ENCODE assay signal across 8 cellular contexts in the genomic region with DNA sequence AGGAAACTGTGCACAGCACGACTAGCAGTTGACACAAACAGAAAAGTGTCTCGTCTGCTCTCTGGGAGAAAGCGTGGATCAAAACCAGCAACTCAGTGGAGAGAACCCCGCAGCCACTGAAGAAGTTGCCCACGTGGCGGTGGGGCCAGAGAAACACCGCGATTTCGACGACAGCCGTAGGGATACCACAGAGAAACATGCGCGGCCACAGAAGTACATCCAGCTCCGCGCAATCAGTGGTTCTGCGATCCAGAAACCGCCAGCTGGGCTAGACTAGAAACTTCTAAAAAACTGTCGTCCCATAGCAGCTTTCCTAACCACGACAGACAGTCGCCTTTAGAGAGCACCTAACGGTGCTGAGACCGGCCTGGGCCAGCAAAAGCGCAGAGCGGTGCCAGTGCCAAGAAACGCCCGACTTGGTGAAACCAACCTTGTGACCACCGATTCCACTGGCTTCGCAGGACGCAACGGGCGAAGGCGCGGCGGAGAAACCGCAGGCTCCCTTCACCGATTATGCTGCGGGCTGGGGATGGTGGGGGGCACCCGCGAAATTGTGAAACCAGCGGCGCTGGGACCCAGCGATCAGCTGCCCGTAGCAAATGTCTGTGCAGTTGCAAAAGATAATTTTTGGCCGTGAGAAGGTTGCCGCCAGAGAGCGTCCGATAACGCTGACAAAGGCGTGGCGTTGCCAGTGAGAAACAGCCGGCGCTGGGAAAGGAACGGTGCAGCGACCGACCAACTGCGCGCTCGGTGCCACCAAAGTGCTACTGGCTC. TPM values are rescaled to one million over a fixed set of nuclear protein-coding genes. Genes with fewer than 3 reads are reported as not detected.
DNase-seq lines count a peak whose midpoint lies in the region; ATAC-seq, FAIRE-seq and TF ChIP-seq lines count a peak whose summit lies in the region.

No MANE protein-coding gene starts in this region.

- intact Hi-C loops in heart left ventricle (cut with DNase I): loop anchor here in 9 of 10 donors (1.0 to 10.0 kb wide), 9 partner anchors 22 to 136 kb away; no protein-coding TSS in a partner anchor

- H3K27me3 Mint-ChIP-seq in activated naive CD4-positive, alpha-beta T cell treated with anti-CD3 and anti-CD28 coated beads, Interleukin-2, amount 50 U/mL, for 24 hours: no peaks in the 10 kb centered on the region
- peaks cover 82% of the 10 kb centered on the region for H3K27me3 Mint-ChIP-seq in progenitor cell of endocrine pancreas

- H3K36me3 ChIP-seq in ES-I3 (ENCODE audit: insufficient read depth, low read length): no peaks in the 10 kb centered on the region
- no peaks in the 10 kb centered on the region for H3K36me3 ChIP-seq in heart left ventricle

- H3K9me3 Mint-ChIP-seq in activated naive CD4-positive, alpha-beta T cell treated with anti-CD3 and anti-CD28 coated beads, Interleukin-2, amount 50 U/mL, for 24 hours: no peaks in the 10 kb centered on the region
- no peaks in the 10 kb centered on the region for H3K9me3 Mint-ChIP-seq in progenitor cell of endocrine pancreas (ENCODE audit: low read depth)

- WGBS in heart left ventricle, 4 donors: 1 to 3% (median 1%) methylated on average over 28 to 58 of the region's 58 CpGs

- H3K4me3 ChIP-seq in heart left ventricle: peak overlapping the region; percentile 28 to 77 (median 66)

- peak; percentile 64 for DNase-seq in LoVo (ENCODE audit: low spot score)
- DNase-seq in SIG-M5 treated with dmso at 0.1 percent for 504 hours (lab: John Stamatoyannopoulos, UW; ENCODE audit: unreplicated experiment): peak; percentile 86
- DNase-seq in heart left ventricle: peak; percentile 56 to 86 (median 67)
- DNase-seq in progenitor cell of endocrine pancreas (ENCODE audit: low spot score, unreplicated experiment): no peak
- no peak for DNase-seq in H54 (ENCODE audit: insufficient read length, low spot score)

- H3K4me1 ChIP-seq in ES-I3 (ENCODE audit: insufficient read depth, low read length) (0 out of 2 replicates have a peak, but pooled peaks cover 3% of the 10 kb centered on the region), heart left ventricle (peaks cover 0 to 29% (median 5%) of the 10 kb centered on the region in 12 donors)

- ATAC-seq in GM21786 (IDR thresholded peaks at IDR 0.05; ENCODE audit: unreplicated experiment) (peak; percentile 25), heart left ventricle (peak in 3 of 4 donors; percentile 14 to 30 (median 14))

- TF ChIP-seq POLR2A in heart left ventricle (IDR thresholded peaks at IDR 0.05) (no peak), H54 (IDR thresholded peaks at IDR 0.05; ENCODE audit: low read depth, low read length) (no peak)

- H3K4me3 Mint-ChIP-seq in activated naive CD4-positive, alpha-beta T cell treated with anti-CD3 and anti-CD28 coated beads, Interleukin-2, amount 50 U/mL, for 24 hours: peak overlapping the region; percentile 99
- peak overlapping the region; percentile 74 for H3K4me3 Mint-ChIP-seq in progenitor cell of endocrine pancreas (ENCODE audit: low read depth)

- peaks cover 44% of the 10 kb centered on the region for H3K4me1 Mint-ChIP-seq in activated naive CD4-positive, alpha-beta T cell treated with anti-CD3 and anti-CD28 coated beads, Interleukin-2, amount 50 U/mL, for 24 hours
- H3K4me1 Mint-ChIP-seq in progenitor cell of endocrine pancreas (ENCODE audit: low read depth): peaks cover 11% of the 10 kb centered on the region

- H3K27ac Mint-ChIP-seq in activated naive CD4-positive, alpha-beta T cell treated with anti-CD3 and anti-CD28 coated beads, Interleukin-2, amount 50 U/mL, for 24 hours: peak overlapping the region; percentile 98
- H3K27ac Mint-ChIP-seq in progenitor cell of endocrine pancreas: peak overlapping the region; percentile 71

- H3K27me3 ChIP-seq in heart left ventricle: peaks cover 0 to 57% (median 14%) of the 10 kb centered on the region in 9 donors

- H3K36me3 Mint-ChIP-seq in activated naive CD4-positive, alpha-beta T cell treated with anti-CD3 and anti-CD28 coated beads, Interleukin-2, amount 50 U/mL, for 24 hours: peaks cover 3% of the 10 kb centered on the region
- no peaks in the 10 kb centered on the region for H3K36me3 Mint-ChIP-seq in progenitor cell of endocrine pancreas (ENCODE audit: insufficient read depth)

- peak overlapping the region; percentile 63; the same call in 1 of the 2 replicates for H3K9ac ChIP-seq in ES-I3 (ENCODE audit: low read depth, low read length)

- H3K9me3 ChIP-seq in ES-I3 (ENCODE audit: control insufficient read depth, insufficient read depth, low read length): no peaks in the 10 kb centered on the region
- no peaks in the 10 kb centered on the region for H3K9me3 ChIP-seq in heart left ventricle

- H3K27ac ChIP-seq in heart left ventricle: peak overlapping the region; percentile 89 to 99 (median 95)

- TF ChIP-seq CTCF in heart left ventricle (IDR thresholded peaks at IDR 0.05): peak in 5 of 12 donors; percentile 2 to 29 (median 12)
- no peak for TF ChIP-seq CTCF in progenitor cell of endocrine pancreas (IDR thresholded peaks at IDR 0.05; ENCODE audit: unreplicated experiment)

- FAIRE-seq in H54 (lab: Jason Lieb, UNC): no peak

RNA-seq across cellular contexts. Expression of a gene that starts 2.7 kb away (rescaled TPM):
- total RNA-seq in heart left ventricle (1 to 10 TPM in 7 of 9 donors, under 1 TPM in 2; 0.49 to 2.4 (median 1.4) TPM), progenitor cell of endocrine pancreas (0.87 and 0.93 TPM in 2 replicates)
- 1 to 10 TPM; 1.1 to 2.0 TPM for polyA plus RNA-seq in heart left ventricle

Comparison
In these comparisons a context has a peak if more than half of its experiments do, and no peak if none do; other contexts are left out.
1. DNase-seq: peak in LoVo (single experiment), SIG-M5 treated with dmso at 0.1 percent for 504 hours (single experiment) and heart left ventricle (5 of 5); none in progenitor cell of endocrine pancreas (single experiment) and H54 (single experiment).